ENCODE assay signal across 8 cellular contexts in genomic region chr21:33975548-33976081, GRCh38.
DNase-seq lines count a peak whose midpoint lies in the region; ATAC-seq lines count a peak whose summit lies in the region.

No MANE protein-coding gene starts in this region.

- H3K36me3 Mint-ChIP-seq in activated naive CD4-positive, alpha-beta T cell treated with anti-CD3 and anti-CD28 coated beads for 36 hours (ENCODE audit: low read depth): peaks cover 1% of the 10 kb centered on the region
- peaks cover 0 to 4% of the 10 kb centered on the region in 2 donors for H3K36me3 Mint-ChIP-seq in stimulated activated naive B cell treated with anti-CD40 and anti-IgM and Interleukin-4, amounts not matched to agents 10 μg/mL and 1 μg/mL and 100 μg/mL, for 72 hours

- peaks cover 45% of the 10 kb centered on the region for H3K4me1 Mint-ChIP-seq in activated naive CD4-positive, alpha-beta T cell treated with anti-CD3 and anti-CD28 coated beads for 36 hours (ENCODE audit: low read depth)
- H3K4me1 Mint-ChIP-seq in stimulated activated naive B cell treated with anti-CD40 and anti-IgM and Interleukin-4, amounts not matched to agents 10 μg/mL and 1 μg/mL and 100 μg/mL, for 72 hours: peaks cover 36 to 56% of the 10 kb centered on the region in 2 donors

- intact Hi-C loops in activated naive CD4-positive, alpha-beta T cell treated with anti-CD3 and anti-CD28 coated beads for 36 hours (cut with micrococcal nuclease): loop anchor here (1.0 to 10.0 kb wide), 13 partner anchors 28 to 741 kb away; partner anchors contain the start of genes CRYZL1, GART, ITSN1 and SON

- peak; percentile 37 for DNase-seq in DMS53 (lab: John Stamatoyannopoulos, UW)
- no peak for DNase-seq in DMS53 treated with DMSO at 0.1 percent for 48 hours (lab: John Stamatoyannopoulos, UW; ENCODE audit: unreplicated experiment)
- DNase-seq in SIG-M5 (lab: John Stamatoyannopoulos, UW): peak; percentile 73
- DNase-seq in activated naive CD4-positive, alpha-beta T cell treated with anti-CD3 and anti-CD28 coated beads for 36 hours: peak; percentile 82
- DNase-seq in medulla oblongata (ENCODE audit: extremely low spot score): peak; percentile 29
- peak; percentile 84 for DNase-seq in stimulated activated naive B cell treated with anti-CD40 and anti-IgM and Interleukin-4, amounts not matched to agents 10 μg/mL and 1 μg/mL and 100 μg/mL, for 72 hours
- no peak for DNase-seq in cortex of kidney (lab: John Stamatoyannopoulos, UW)

- CTCF ChIA-PET in activated naive CD4-positive, alpha-beta T cell treated with anti-CD3 and anti-CD28 coated beads for 36 hours (lab: Charles Lee): interaction anchor here (0.9 to 2.6 kb wide), 7 partner anchors 22 to 99 kb away, joined by 3 to 9 read pairs (median 5); no protein-coding TSS in a partner anchor

- peak overlapping the region; percentile 70 for H3K4me3 Mint-ChIP-seq in activated naive CD4-positive, alpha-beta T cell treated with anti-CD3 and anti-CD28 coated beads for 36 hours
- H3K4me3 Mint-ChIP-seq in stimulated activated naive B cell treated with anti-CD40 and anti-IgM and Interleukin-4, amounts not matched to agents 10 μg/mL and 1 μg/mL and 100 μg/mL, for 72 hours: peak overlapping the region; percentile 66 to 81

- ATAC-seq in HG03064 (IDR thresholded peaks at IDR 0.05; ENCODE audit: low read depth, unreplicated experiment): peak; percentile 81
- ATAC-seq in stimulated activated naive B cell treated with anti-CD40 and anti-IgM and Interleukin-4, amounts not matched to agents 10 μg/mL and 1 μg/mL and 100 μg/mL, for 72 hours (replicated peaks): peak; percentile 93 to 95

- H3K27ac Mint-ChIP-seq in activated naive CD4-positive, alpha-beta T cell treated with anti-CD3 and anti-CD28 coated beads for 36 hours: peak overlapping the region; percentile 99
- H3K27ac Mint-ChIP-seq in stimulated activated naive B cell treated with anti-CD40 and anti-IgM and Interleukin-4, amounts not matched to agents 10 μg/mL and 1 μg/mL and 100 μg/mL, for 72 hours: peak overlapping the region; percentile 99

- H3K27me3 Mint-ChIP-seq in activated naive CD4-positive, alpha-beta T cell treated with anti-CD3 and anti-CD28 coated beads for 36 hours (ENCODE audit: low read depth): no peaks in the 10 kb centered on the region
- no peaks in the 10 kb centered on the region for H3K27me3 Mint-ChIP-seq in stimulated activated naive B cell treated with anti-CD40 and anti-IgM and Interleukin-4, amounts not matched to agents 10 μg/mL and 1 μg/mL and 100 μg/mL, for 72 hours

- no peaks in the 10 kb centered on the region for H3K9me3 Mint-ChIP-seq in activated naive CD4-positive, alpha-beta T cell treated with anti-CD3 and anti-CD28 coated beads for 36 hours
- H3K9me3 Mint-ChIP-seq in stimulated activated naive B cell treated with anti-CD40 and anti-IgM and Interleukin-4, amounts not matched to agents 10 μg/mL and 1 μg/mL and 100 μg/mL, for 72 hours: peaks cover 2 to 4% of the 10 kb centered on the region in 2 donors

Comparison
In these comparisons a context has a peak if more than half of its experiments do, and no peak if none do; other contexts are left out.
1. DNase-seq: peak in DMS53 (single experiment), SIG-M5 (single experiment), activated naive CD4-positive, alpha-beta T cell treated with anti-CD3 and anti-CD28 coated beads for 36 hours (single experiment), medulla oblongata (single experiment) and stimulated activated naive B cell treated with anti-CD40 and anti-IgM and Interleukin-4, amounts not matched to agents 10 μg/mL and 1 μg/mL and 100 μg/mL, for 72 hours (single experiment); none in DMS53 treated with DMSO at 0.1 percent for 48 hours (single experiment) and cortex of kidney (single experiment).